ENCODE assay signal across 8 cellular contexts in the genomic region with DNA sequence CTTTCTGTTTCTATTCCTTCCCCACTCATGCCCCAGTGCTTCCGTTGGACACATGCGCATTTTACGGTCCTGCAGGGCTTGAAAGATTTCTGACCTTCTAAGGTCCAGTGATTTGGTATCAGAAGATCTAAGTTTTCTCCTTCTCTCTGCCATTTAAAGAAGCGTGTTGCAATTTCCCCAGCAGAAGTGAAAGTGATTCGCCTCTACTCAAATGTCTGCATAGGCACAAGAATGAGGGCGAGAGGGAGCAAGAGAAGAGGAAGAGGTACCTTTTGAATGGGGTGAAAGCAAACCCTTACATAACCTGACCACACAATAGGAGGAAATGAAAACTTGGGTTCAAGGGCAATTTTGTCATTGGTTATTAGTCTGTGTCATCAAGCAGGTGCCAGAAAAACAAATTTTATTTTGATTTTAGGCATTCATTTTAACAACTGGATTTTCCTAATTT. TPM values are rescaled to one million over a fixed set of nuclear protein-coding genes. Genes with fewer than 3 reads are reported as not detected.
DNase-seq lines count a peak whose midpoint lies in the region; ATAC-seq and TF ChIP-seq lines count a peak whose summit lies in the region.

No MANE protein-coding gene starts in this region.

- no peak overlapping the region for H2AK9ac ChIP-seq in IMR-90 (replicated peaks; ENCODE audit: low read depth, low read length, poor library complexity)

- H3K18ac ChIP-seq in IMR-90 (ENCODE audit: low read depth, low read length) (no peak overlapping the region), mesenchymal stem cell (ENCODE audit: low read depth in 1 of 2, low read length in 2 of 2) (no peak overlapping the region)

- WGBS in IMR-90 (ENCODE audit: extremely low coverage in 2 of 2, insufficient read length in 1 of 2), 2 experiments, result no CpG with 5 or more reads among the region's 6 CpGs
- 69% methylated on average over 5 of the region's 6 CpGs for whole genome bisulfite sequencing in mesenchymal stem cell

- H2BK5ac ChIP-seq in IMR-90 (ENCODE audit: low read depth, low read length, poor library complexity, severe bottlenecking) (no peak overlapping the region), mesenchymal stem cell (ENCODE audit: low read depth, low read length, poor library complexity, severe bottlenecking) (no peak overlapping the region)

- H3K9me3 ChIP-seq in IMR-90 (ENCODE audit: control insufficient read depth, insufficient read depth, low read length) (no peaks in the 10 kb centered on the region), mesenchymal stem cell (ENCODE audit: control insufficient read depth, low read length) (no peaks in the 10 kb centered on the region)

- POLR2A ChIA-PET in IMR-90 (lab: Charles Lee; ENCODE audit: unreplicated experiment), result no interaction called here

- no peak for TF ChIP-seq POLR2A in IMR-90 (IDR thresholded peaks at IDR 0.05; ENCODE audit: low read depth, low read length)

- H3K4ac ChIP-seq in IMR-90 (ENCODE audit: low read depth, low read length) (no peak overlapping the region), mesenchymal stem cell (ENCODE audit: low read depth in 1 of 2, low read length in 2 of 2) (no peak overlapping the region)

- BruUV-seq in IMR-90 (replicated peaks; lab: Mats Ljungman, UMichigan), result no TSS peak

- H3K14ac ChIP-seq in IMR-90 (replicated peaks; ENCODE audit: low read depth, low read length) (no peak overlapping the region), mesenchymal stem cell (ENCODE audit: low read length in 2 of 2) (no peak overlapping the region)

- H2BK15ac ChIP-seq in IMR-90 (ENCODE audit: low read depth, low read length) (no peak overlapping the region), mesenchymal stem cell (ENCODE audit: low read depth, poor library complexity, severe bottlenecking) (no peak overlapping the region)

- H3K79me1 ChIP-seq in IMR-90 (ENCODE audit: low read depth in 1 of 2, low read length in 2 of 2), result no peaks in the 10 kb centered on the region
- H3K79me1 ChIP-seq in mesenchymal stem cell (replicated peaks; ENCODE audit: low read length, poor library complexity, severe bottlenecking), result no peaks in the 10 kb centered on the region

- no peak overlapping the region for H3K23ac ChIP-seq in IMR-90 (ENCODE audit: low read depth, low read length)
- no peak overlapping the region for H3K23ac ChIP-seq in mesenchymal stem cell (ENCODE audit: low read length in 2 of 2)

- dilution Hi-C loops in IMR-90 (cut with HindIII; ENCODE audit: low sequenced_read_pairs, unreplicated experiment), result no loop called here

- no peak for TF ChIP-seq RAD21 in IMR-90 (IDR thresholded peaks at IDR 0.05; ENCODE audit: low read length)

- H2AFZ ChIP-seq in IMR-90 (replicated peaks; ENCODE audit: low read length, poor library complexity) (no peak overlapping the region), mesenchymal stem cell (ENCODE audit: low read depth, low read length) (no peak overlapping the region)

- in situ Hi-C loops in IMR-90 (cut with MboI; ENCODE audit: low sequenced_read_pairs), result no loop called here

- H4K5ac ChIP-seq in IMR-90 (ENCODE audit: low read depth, low read length), result no peak overlapping the region

- peak overlapping the region; percentile 52 for H3K4me3 ChIP-seq in GM12864 (ENCODE audit: low read depth, low read length)
- no peak overlapping the region for H3K4me3 ChIP-seq in IMR-90 (ENCODE audit: insufficient read depth, low read depth, low read length)
- peak overlapping the region in 1 of 2 experiments; percentile 71 for H3K4me3 ChIP-seq in mesenchymal stem cell (ENCODE audit: insufficient read depth in 1 of 2, low read depth in 1 of 2, low read length in 2 of 2)

- H4K8ac ChIP-seq in IMR-90 (ENCODE audit: low read depth in 2 of 2, low read length in 2 of 2) (peak overlapping the region in 1 of 2 experiments; percentile 31; a peak in 2 of 4 replicates), mesenchymal stem cell (ENCODE audit: low read length) (peak overlapping the region; percentile 4)

- CTCF ChIA-PET in IMR-90 (lab: Yijun Ruan, JAX), result no interaction called here

- H2BK20ac ChIP-seq in IMR-90 (ENCODE audit: low read depth, low read length), result no peak overlapping the region

- H3K4me1 ChIP-seq in IMR-90 (ENCODE audit: control insufficient read depth, insufficient read depth, low read length) (peaks cover 2% of the 10 kb centered on the region; the same call in 1 of the 2 replicates), mesenchymal stem cell (ENCODE audit: control insufficient read depth, insufficient read depth, low read depth, low read length) (peaks cover 6% of the 10 kb centered on the region)

- H3K4me2 ChIP-seq in IMR-90 (ENCODE audit: low read depth, low read length) (peak overlapping the region; percentile 71), mesenchymal stem cell (ENCODE audit: low read length, poor library complexity, severe bottlenecking) (no peak overlapping the region)

- peak overlapping the region; percentile 80 to 97 for H3K27ac Mint-ChIP-seq in activated naive CD4-positive, alpha-beta T cell treated with anti-CD3 and anti-CD28 coated beads, Interleukin-2, amount 50 U/mL, for 72 hours

- H2AK5ac ChIP-seq in IMR-90 (ENCODE audit: low read depth, low read length) (no peak overlapping the region), mesenchymal stem cell (ENCODE audit: low read length, severe bottlenecking) (peak overlapping the region; percentile 18)

- H3K9ac ChIP-seq in IMR-90 (ENCODE audit: low read depth, low read length) (no peak overlapping the region), mesenchymal stem cell (ENCODE audit: low read length) (peak overlapping the region; percentile 85)

- H2BK120ac ChIP-seq in IMR-90 (ENCODE audit: low read depth, low read length), result no peak overlapping the region
- no peak overlapping the region for H2BK120ac ChIP-seq in mesenchymal stem cell (ENCODE audit: low read depth, low read length)

- 0 out of 2 replicates have a peak, but pooled peaks cover 3% of the 10 kb centered on the region for H3K9me1 ChIP-seq in IMR-90 (ENCODE audit: insufficient read depth, low read length)

- H2BK12ac ChIP-seq in mesenchymal stem cell (ENCODE audit: low read length in 2 of 2), result no peak overlapping the region

- H3K27ac ChIP-seq in IMR-90 (ENCODE audit: insufficient read depth, low read length), result no peak overlapping the region
- H3K27ac ChIP-seq in mesenchymal stem cell (ENCODE audit: low read length, poor library complexity, severe bottlenecking), result no peak overlapping the region

- H3K27me3 ChIP-seq in IMR-90 (ENCODE audit: control insufficient read depth, insufficient read depth, low read length), result no peaks in the 10 kb centered on the region
- H3K27me3 ChIP-seq in mesenchymal stem cell (ENCODE audit: control insufficient read depth in 1 of 2, insufficient read depth in 1 of 2, low read length in 2 of 2), result no peaks in the 10 kb centered on the region

- no peaks in the 10 kb centered on the region for H3K36me3 Mint-ChIP-seq in activated naive CD4-positive, alpha-beta T cell treated with anti-CD3 and anti-CD28 coated beads, Interleukin-2, amount 50 U/mL, for 72 hours

- H3K9me3 Mint-ChIP-seq in activated naive CD4-positive, alpha-beta T cell treated with anti-CD3 and anti-CD28 coated beads, Interleukin-2, amount 50 U/mL, for 72 hours, result peaks cover 0 to 4% of the 10 kb centered on the region in 2 donors

- no peak for TF ChIP-seq CTCF in GM12864 (IDR thresholded peaks at IDR 0.05; ENCODE audit: low read depth, low read length, missing control alignments)
- TF ChIP-seq CTCF in IMR-90 (conservative IDR thresholded peaks at IDR 0.05; ENCODE audit: low read depth, low read length), result no peak

- intact Hi-C loops in IMR-90 (cut with micrococcal nuclease), result no loop called here

- H4K91ac ChIP-seq in IMR-90 (ENCODE audit: insufficient read depth, low read depth, low read length), result no peak overlapping the region
- no peak overlapping the region for H4K91ac ChIP-seq in mesenchymal stem cell (ENCODE audit: low read length)

- H3K36me3 ChIP-seq in IMR-90 (ENCODE audit: control insufficient read depth, insufficient read depth, low read length) (no peaks in the 10 kb centered on the region), mesenchymal stem cell (ENCODE audit: control insufficient read depth in 1 of 2, insufficient read depth in 2 of 2, low read depth in 1 of 2, low read length in 2 of 2) (no peaks in the 10 kb centered on the region)

- DNase-seq in GM12864 (ENCODE audit: low read depth) (peak; percentile 95), IMR-90 (peak; percentile 30), mesenchymal stem cell (peak; percentile 38), NCI-H82 (lab: John Stamatoyannopoulos, UW) (no peak), GOT3 (lab: John Stamatoyannopoulos, UW) (no peak), DMS79 (lab: John Stamatoyannopoulos, UW) (no peak)
- no peak for DNase-seq in activated naive CD4-positive, alpha-beta T cell treated with anti-CD3 and anti-CD28 coated beads, Interleukin-2, amount 50 U/mL, for 72 hours (ENCODE audit: low spot score in 2 of 2)

- ATAC-seq in GM21423 (IDR thresholded peaks at IDR 0.05; ENCODE audit: unreplicated experiment) (peak; percentile 88), IMR-90 (ENCODE audit: low read depth) (no peak)
- ATAC-seq in activated naive CD4-positive, alpha-beta T cell treated with anti-CD3 and anti-CD28 coated beads, Interleukin-2, amount 50 U/mL, for 72 hours, result peak; percentile 50 to 60

- H3K56ac ChIP-seq in IMR-90 (ENCODE audit: extremely low read depth, insufficient read depth, low read length), result no peak overlapping the region

- H4K20me1 ChIP-seq in IMR-90 (ENCODE audit: insufficient read depth, low read length), result no peaks in the 10 kb centered on the region

TF ChIP-seq in IMR-90, 13 proteins besides CTCF, POLR2A, EP300 and RAD21 (continues in another document):
- no peak for TF ChIP-seq MAFK (IDR thresholded peaks at IDR 0.05; ENCODE audit: low read depth, low read length)
- TF ChIP-seq MXI1 (IDR thresholded peaks at IDR 0.05; ENCODE audit: borderline replicate concordance, low read depth, low read length), result no peak
- TF ChIP-seq, protein P1, sequence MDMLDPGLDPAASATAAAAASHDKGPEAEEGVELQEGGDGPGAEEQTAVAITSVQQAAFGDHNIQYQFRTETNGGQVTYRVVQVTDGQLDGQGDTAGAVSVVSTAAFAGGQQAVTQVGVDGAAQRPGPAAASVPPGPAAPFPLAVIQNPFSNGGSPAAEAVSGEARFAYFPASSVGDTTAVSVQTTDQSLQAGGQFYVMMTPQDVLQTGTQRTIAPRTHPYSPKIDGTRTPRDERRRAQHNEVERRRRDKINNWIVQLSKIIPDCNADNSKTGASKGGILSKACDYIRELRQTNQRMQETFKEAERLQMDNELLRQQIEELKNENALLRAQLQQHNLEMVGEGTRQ (IDR thresholded peaks at IDR 0.05; ENCODE audit: low read depth, low read length), result no peak
- TF ChIP-seq RFX5 (IDR thresholded peaks at IDR 0.05; ENCODE audit: low read depth, low read length), result no peak
- TF ChIP-seq CEBPB (IDR thresholded peaks at IDR 0.05; ENCODE audit: low read depth, low read length), result peak; percentile 43; the same call in 1 of the 2 replicates

RNA-seq across cellular contexts. Expression of gene NR3C1, which starts 31.7 kb away (rescaled TPM):
- 62.8 and 77.4 TPM in 2 replicates for total RNA-seq in IMR-90 (2012; rRNA removed)
- 11.9 and 13.7 TPM in 2 replicates for polyA plus RNA-seq in IMR-90 (2012; rRNA removed)
- 3.5 and 4.8 TPM in 2 replicates for polyA plus RNA-seq in IMR-90 (2012; cell fraction: cytosol; rRNA removed)
- 2.3 and 15.5 TPM in 2 replicates for polyA plus RNA-seq in IMR-90 (2012; cell fraction: nucleus; rRNA removed; ENCODE audit: low replicate concordance)
- 10 to 100 TPM; 39.5 to 43.6 TPM for total RNA-seq in activated naive CD4-positive, alpha-beta T cell treated with anti-CD3 and anti-CD28 coated beads, Interleukin-2, amount 50 U/mL, for 72 hours
- 24.7 TPM for polyA plus RNA-seq in mesenchymal stem cell (2013, experiment 1 of 2)
- 24.3 TPM for polyA plus RNA-seq in mesenchymal stem cell (2013, experiment 2 of 2)

Comparison
In these comparisons a context has a peak if more than half of its experiments do, and no peak if none do; other contexts are left out.
1. DNase-seq: peak in GM12864 (single experiment), IMR-90 (single experiment) and mesenchymal stem cell (single experiment); none in activated naive CD4-positive, alpha-beta T cell treated with anti-CD3 and anti-CD28 coated beads, Interleukin-2, amount 50 U/mL, for 72 hours (0 of 2), NCI-H82 (single experiment), GOT3 (single experiment) and DMS79 (single experiment).